ENCODE assay signal across 26 cellular contexts in genomic region chrX:29066516-29066915, GRCh38.
"Had no signal": no experiment of that assay in that cellular context is flagged by ENCODE, and none has a peak within 500 bp of the region (broad histone marks: within the 10 kb centered on the region; RNA-seq: fewer than 3 reads in every experiment).

No MANE protein-coding gene starts in this region.

- H3K4me3 Mint-ChIP-seq: naive thymus-derived CD4-positive, alpha-beta T cell; natural killer cell treated with Interleukin-12 subunit alpha and Interleukin-12 subunit beta and Interleukin-15 and Interleukin-18, amount 100 ng/mL, for 72 hours; stimulated activated naive B cell treated with anti-CD40 and anti-IgM and Interleukin-4, amounts not matched to agents 10 μg/mL and 1 μg/mL and 100 μg/mL, for 72 hours; type B pancreatic cell had no signal

- H3K4me3 ChIP-seq: left ventricle myocardium inferior, lung, mucosa of descending colon, pancreas, prostate gland, skin epidermis, tibial nerve, uterus had no signal

- H3K4me1 Mint-ChIP-seq: naive thymus-derived CD4-positive, alpha-beta T cell; stimulated activated naive B cell treated with anti-CD40 and anti-IgM and Interleukin-4, amounts not matched to agents 10 μg/mL and 1 μg/mL and 100 μg/mL, for 72 hours had no signal

- DNase-seq: hypothalamus; islet precursor cell; left ventricle myocardium inferior; midbrain; mucosa of descending colon; naive thymus-derived CD4-positive, alpha-beta T cell; nucleus accumbens; pancreas; posterior cingulate gyrus; retina; right cardiac atrium; stimulated activated CD4-positive, alpha-beta T cell treated with anti-CD3 and anti-CD28 coated beads, Interleukin-12 subunit alpha, Interleukin-12 subunit beta, amount 100 ng/mL, for 4 hours; stimulated activated CD4-positive, alpha-beta T cell treated with anti-CD3 and anti-CD28 coated beads, Interleukin-15, amount 100 ng/mL, for 24 hours; stimulated activated CD4-positive, alpha-beta T cell treated with anti-CD3 and anti-CD28 coated beads, Interleukin-2, amount 100 ng/mL, for 24 hours; stimulated activated CD4-positive, alpha-beta T cell treated with anti-CD3 and anti-CD28 coated beads, Interleukin-4, amount 100 ng/mL, for 1 hour; stimulated activated naive B cell treated with anti-CD40 and anti-IgM and Interleukin-4, amounts not matched to agents 10 μg/mL and 1 μg/mL and 100 μg/mL, for 72 hours; stimulated activated naive CD8-positive, alpha-beta T cell treated with anti-CD3 and anti-CD28 coated beads, Interleukin-15, Interleukin-2, amounts not matched to agents 100 U/mL and 50 U/mL, for 24 hours; substantia nigra; uterus had no signal

- H3K27me3 Mint-ChIP-seq: naive thymus-derived CD4-positive, alpha-beta T cell; natural killer cell treated with Interleukin-12 subunit alpha and Interleukin-12 subunit beta and Interleukin-15 and Interleukin-18, amount 100 ng/mL, for 72 hours; stimulated activated naive B cell treated with anti-CD40 and anti-IgM and Interleukin-4, amounts not matched to agents 10 μg/mL and 1 μg/mL and 100 μg/mL, for 72 hours; type B pancreatic cell had no signal

- H3K27ac ChIP-seq: left ventricle myocardium inferior, pancreas, prostate gland, skin epidermis, tibial nerve, uterus had no signal

- H3K9me3 Mint-ChIP-seq: type B pancreatic cell had no signal

- H3K27me3 ChIP-seq: tibial nerve, uterus had no signal

- H3K36me3 Mint-ChIP-seq: naive thymus-derived CD4-positive, alpha-beta T cell; natural killer cell treated with Interleukin-12 subunit alpha and Interleukin-12 subunit beta and Interleukin-15 and Interleukin-18, amount 100 ng/mL, for 72 hours; stimulated activated naive B cell treated with anti-CD40 and anti-IgM and Interleukin-4, amounts not matched to agents 10 μg/mL and 1 μg/mL and 100 μg/mL, for 72 hours; type B pancreatic cell had no signal

- ATAC-seq: mucosa of descending colon; naive thymus-derived CD4-positive, alpha-beta T cell; natural killer cell treated with Interleukin-12 subunit alpha and Interleukin-12 subunit beta and Interleukin-15 and Interleukin-18, amount 100 ng/mL, for 72 hours; pancreas; right cardiac atrium; sciatic nerve; stimulated activated naive B cell treated with anti-CD40 and anti-IgM and Interleukin-4, amounts not matched to agents 10 μg/mL and 1 μg/mL and 100 μg/mL, for 72 hours; stimulated activated naive CD8-positive, alpha-beta T cell treated with anti-CD3 and anti-CD28 coated beads, Interleukin-15, Interleukin-2, amounts not matched to agents 100 U/mL and 50 U/mL, for 24 hours had no signal

- H3K27ac Mint-ChIP-seq: naive thymus-derived CD4-positive, alpha-beta T cell; natural killer cell treated with Interleukin-12 subunit alpha and Interleukin-12 subunit beta and Interleukin-15 and Interleukin-18, amount 100 ng/mL, for 72 hours; stimulated activated naive B cell treated with anti-CD40 and anti-IgM and Interleukin-4, amounts not matched to agents 10 μg/mL and 1 μg/mL and 100 μg/mL, for 72 hours; type B pancreatic cell had no signal

- H3K36me3 ChIP-seq: left ventricle myocardium inferior, pancreas, prostate gland, tibial nerve, uterus had no signal

- H3K9me3 ChIP-seq: mucosa of descending colon, pancreas, prostate gland, uterus had no signal

- H3K4me1 ChIP-seq: left ventricle myocardium inferior, pancreas, prostate gland, tibial nerve, uterus had no signal
